In the genomic region with DNA sequence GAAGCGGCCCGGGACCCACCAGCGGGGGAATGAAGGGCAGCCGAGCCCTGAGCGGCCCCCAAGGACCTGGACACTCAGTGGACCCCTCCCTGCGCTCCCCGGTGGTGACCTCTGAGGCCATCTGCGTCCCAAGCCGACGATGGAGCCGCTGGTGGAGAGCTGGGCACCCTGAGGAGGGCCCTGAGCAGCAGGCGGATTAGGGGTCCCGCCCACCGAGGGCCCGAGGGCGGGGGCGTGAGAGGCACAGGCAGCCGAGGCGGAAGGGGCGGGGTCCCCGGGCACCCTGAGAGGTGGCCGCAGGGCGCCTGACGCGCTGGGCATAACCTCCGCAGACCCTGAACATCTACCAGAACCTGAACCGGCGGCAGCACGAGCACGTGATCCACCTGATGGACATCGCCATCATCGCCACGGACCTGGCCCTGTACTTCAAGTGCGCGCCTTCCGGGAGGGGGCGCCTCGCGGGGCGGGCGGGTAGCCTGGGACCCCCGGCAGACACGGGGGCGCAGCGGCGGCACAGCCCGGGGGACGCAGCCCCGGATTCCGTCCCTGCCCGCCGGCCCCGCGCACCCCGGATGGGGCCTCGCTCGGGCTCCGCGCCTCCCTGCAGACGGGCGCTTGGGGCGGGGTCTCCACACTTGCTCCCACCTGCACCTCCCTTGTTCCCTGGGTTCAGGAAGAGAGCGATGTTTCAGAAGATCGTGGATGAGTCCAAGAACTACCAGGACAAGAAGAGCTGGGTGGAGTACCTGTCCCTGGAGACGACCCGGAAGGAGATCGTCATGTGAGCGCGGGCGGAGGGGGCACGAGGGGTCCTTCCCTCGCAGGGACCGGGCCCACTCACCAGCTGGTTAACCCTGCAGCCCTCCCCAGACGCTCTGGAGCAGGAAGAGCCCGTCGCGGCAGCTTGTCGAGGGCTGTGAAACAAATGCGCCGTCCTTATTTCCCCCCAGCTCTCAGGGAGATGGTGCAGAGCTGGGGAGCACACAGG, we compare ENCODE assay signal across 6 cellular contexts. TPM values are rescaled to one million over a fixed set of nuclear protein-coding genes. Genes with fewer than 3 reads are reported as not detected.
DNase-seq lines count a peak whose midpoint lies in the region; ATAC-seq, FAIRE-seq and TF ChIP-seq lines count a peak whose summit lies in the region.

No MANE protein-coding gene starts in this region.

- H3K9me2 ChIP-seq in MM.1S (replicated peaks; ENCODE audit: insufficient read depth, low read length): no peaks in the 10 kb centered on the region

- TF ChIP-seq CTCF in body of pancreas (IDR thresholded peaks at IDR 0.05) (no peak), nephron (IDR thresholded peaks at IDR 0.05; ENCODE audit: unreplicated experiment in 3 of 3) (peak in 1 of 3 experiments; percentile 12), MM.1S (IDR thresholded peaks at IDR 0.05; ENCODE audit: low read length) (no peak)

- 3 to 9% methylated on average over 18 to 79 of the region's 80 CpGs for WGBS in body of pancreas, 2 donors

- H3K36me3 Mint-ChIP-seq in nephron (ENCODE audit: low read depth): peaks cover 12% of the 10 kb centered on the region

- no peaks in the 10 kb centered on the region for H3K4me1 Mint-ChIP-seq in nephron

- H3K9ac ChIP-seq in MM.1S (ENCODE audit: low read length): no peak overlapping the region

- ATAC-seq in GM21447 (IDR thresholded peaks at IDR 0.05; ENCODE audit: unreplicated experiment) (peak; percentile 59), body of pancreas (peak; percentile 51)

- peak overlapping the region in 1 of 3 experiments; percentile 46 for H3K27ac Mint-ChIP-seq in nephron

- intact Hi-C loops in body of pancreas (cut with DNase I): no loop called here

- peaks cover 3% of the 10 kb centered on the region for H3K27me3 Mint-ChIP-seq in nephron (ENCODE audit: low read depth)

- H3F3A ChIP-seq in MM.1S (ENCODE audit: insufficient read depth, low read length): no peaks in the 10 kb centered on the region

- H3K27ac ChIP-seq in body of pancreas (peak overlapping the region in 2 of 4 donors; percentile 16 to 28), MM.1S (ENCODE audit: low read length) (no peak overlapping the region)

- H3K27me3 ChIP-seq in body of pancreas (no peaks in the 10 kb centered on the region), MM.1S (replicated peaks; ENCODE audit: insufficient read depth, low read length) (no peaks in the 10 kb centered on the region)

- no peaks in the 10 kb centered on the region for H3K79me2 ChIP-seq in MM.1S (ENCODE audit: low read length)

- H3K4me1 ChIP-seq in body of pancreas: peaks cover 13% of the 10 kb centered on the region
- H3K4me1 ChIP-seq in MM.1S (ENCODE audit: low read length): no peaks in the 10 kb centered on the region

- peak in 1 of 3 donors; percentile 26 for TF ChIP-seq POLR2A in body of pancreas (IDR thresholded peaks at IDR 0.05)

- no peaks in the 10 kb centered on the region for H3K36me3 ChIP-seq in body of pancreas (replicated peaks in 1 of 2; ENCODE audit: insufficient read depth in 1 of 2, low read depth in 2 of 2)
- H3K36me3 ChIP-seq in MM.1S (replicated peaks; ENCODE audit: insufficient read depth, low read length): no peaks in the 10 kb centered on the region

- H3K9me3 Mint-ChIP-seq in nephron: no peaks in the 10 kb centered on the region

- peak overlapping the region; percentile 77 to 82 (median 82) for H3K4me3 Mint-ChIP-seq in nephron

- no peak overlapping the region for H3K4me2 ChIP-seq in MM.1S (ENCODE audit: low read depth, low read length)

- no peaks in the 10 kb centered on the region for H4K20me1 ChIP-seq in MM.1S (ENCODE audit: insufficient read depth, low read length)

- peak; percentile 20 for DNase-seq in NCI-H82 treated with DMSO at 0.1 percent for 48 hours (lab: John Stamatoyannopoulos, UW; ENCODE audit: unreplicated experiment)
- peak; percentile 32 to 59 (median 53) for DNase-seq in body of pancreas
- no peak for DNase-seq in MM.1S
- DNase-seq in RCC 7860 (ENCODE audit: low spot score): no peak

- H3K4me3 ChIP-seq in body of pancreas: peak overlapping the region; percentile 31 to 43
- H3K4me3 ChIP-seq in MM.1S (ENCODE audit: low read length): no peak overlapping the region

- H2AFZ ChIP-seq in MM.1S (ENCODE audit: low read length): no peak overlapping the region

- H3K9me3 ChIP-seq in body of pancreas (no peaks in the 10 kb centered on the region), MM.1S (replicated peaks; ENCODE audit: insufficient read depth, low read length) (no peaks in the 10 kb centered on the region)

- FAIRE-seq in RCC 7860 (lab: Jason Lieb, UNC): no peak

RNA-seq across cellular contexts. Expression of gene ATP5ME, which starts 10.3 kb away (rescaled TPM):
- 10 to 100 TPM; 20.2 to 37.9 TPM for total RNA-seq in body of pancreas

RNA-seq across cellular contexts. Expression of gene MYL5, which starts 10.6 kb away (rescaled TPM):
- total RNA-seq in body of pancreas: 1 to 10 TPM; 3.0 to 6.0 TPM

RNA-seq across cellular contexts. Expression of gene SLC49A3, which starts 25.2 kb away (rescaled TPM):
- total RNA-seq in body of pancreas: 1 to 10 TPM; 8.0 to 8.2 TPM

RNA-seq across cellular contexts. Expression of gene PDE6B, which starts 38.4 kb away (rescaled TPM):
- under 1 TPM in 1 of 2 donors, not detected in 1; 0.26 TPM for total RNA-seq in body of pancreas

RNA-seq across cellular contexts. Expression of gene PCGF3, which starts 41.9 kb away (rescaled TPM):
- 10 to 100 TPM; 16.8 to 31.1 TPM for total RNA-seq in body of pancreas

Comparison
In these comparisons a context has a peak if more than half of its experiments do, and no peak if none do; other contexts are left out.
1. DNase-seq: peak in NCI-H82 treated with DMSO at 0.1 percent for 48 hours (single experiment) and body of pancreas (4 of 4); none in MM.1S (single experiment) and RCC 7860 (single experiment).